8 cellular contexts compared by ENCODE assay signal in genomic region chr12:104478396-104479140, GRCh38. TPM values are rescaled to one million over a fixed set of nuclear protein-coding genes. Genes with fewer than 3 reads are reported as not detected.
A peak's percentile ranks its signal among the peaks of the same experiment; 100 is the strongest.
DNase-seq lines count a peak whose midpoint lies in the region; ATAC-seq and TF ChIP-seq lines count a peak whose summit lies in the region.

No MANE protein-coding gene starts in this region.

- TF ChIP-seq CTCF in fibroblast of villous mesenchyme (IDR thresholded peaks at IDR 0.05; ENCODE audit: insufficient read depth, low read depth, low read length): no peak

- no peak overlapping the region for H3K4me3 ChIP-seq in fibroblast of villous mesenchyme (ENCODE audit: low read depth, low read length)

- peak; percentile 89 for ATAC-seq in HG02981 (IDR thresholded peaks at IDR 0.05; ENCODE audit: unreplicated experiment)

- peak; percentile 33 to 35 for DNase-seq in activated CD4-positive, alpha-beta T cell treated with anti-CD3 and anti-CD28 coated beads for 4 hours
- DNase-seq in activated CD4-positive, alpha-beta T cell treated with anti-CD3 and anti-CD28 coated beads, Interleukin-2, amount 50 U/mL, for 1 hour: no peak
- DNase-seq in SIG-M5 (lab: John Stamatoyannopoulos, UW) (peak; percentile 93), fibroblast of villous mesenchyme (ENCODE audit: low read depth) (peak; percentile 33), occipital lobe (lab: John Stamatoyannopoulos, UW) (no peak), NCI-H526 (lab: John Stamatoyannopoulos, UW) (no peak), NCI-H2171 (lab: John Stamatoyannopoulos, UW) (no peak)

RNA-seq across cellular contexts. Expression of gene CHST11, which starts 21.8 kb away (rescaled TPM):
- total RNA-seq in fibroblast of villous mesenchyme (3.5 and 8.2 TPM in 2 replicates), occipital lobe (29.0 TPM)

Comparison
In these comparisons a context has a peak if more than half of its experiments do, and no peak if none do; other contexts are left out.
1. DNase-seq: peak in activated CD4-positive, alpha-beta T cell treated with anti-CD3 and anti-CD28 coated beads for 4 hours (2 of 2), SIG-M5 (single experiment) and fibroblast of villous mesenchyme (single experiment); none in activated CD4-positive, alpha-beta T cell treated with anti-CD3 and anti-CD28 coated beads, Interleukin-2, amount 50 U/mL, for 1 hour (single experiment), occipital lobe (single experiment), NCI-H526 (0 of 2) and NCI-H2171 (single experiment).